ENCODE assay signal across 8 cellular contexts in genomic region chr15:62165029-62165792, GRCh38. TPM values are rescaled to one million over a fixed set of nuclear protein-coding genes. Genes with fewer than 3 reads are reported as not detected.
DNase-seq lines count a peak whose midpoint lies in the region; ATAC-seq lines count a peak whose summit lies in the region.

Gene C2CD4B, minus strand, starts transcription at chr15:62165285. Its CDS starts 301 bp downstream, at chr15:62164984.

- intact Hi-C loops in left cardiac atrium (cut with DNase I) = no loop called here

- DNase-seq in activated effector memory CD4-positive, alpha-beta T cell treated with anti-CD3 and anti-CD28 coated beads, Interleukin-2, amount 50 U/mL, for 16 hours = peak; percentile 72
- no peak for DNase-seq in activated effector memory CD4-positive, alpha-beta T cell treated with Interleukin-2 at 50 U/mL for 16 hours
- DNase-seq in activated T-helper 9 cell treated with anti-CD3 and anti-CD28 coated beads, Interleukin-2, amount 50 U/mL, for 16 hours (ENCODE audit: low read depth) = peak; percentile 16
- DNase-seq in left cardiac atrium = peak; percentile 80
- DNase-seq in renal cortical epithelial cell (ENCODE audit: low read depth) = peak; percentile 27

- ATAC-seq in left cardiac atrium (peak; percentile 92 to 94), GM18517 (IDR thresholded peaks at IDR 0.05; ENCODE audit: unreplicated experiment) (no peak), GM21423 (IDR thresholded peaks at IDR 0.05; ENCODE audit: unreplicated experiment) (no peak), HG02571 (IDR thresholded peaks at IDR 0.05; ENCODE audit: unreplicated experiment) (no peak)

RNA-seq across cellular contexts. Expression of gene C2CD4B, which starts in this region (rescaled TPM):
- total RNA-seq in left cardiac atrium (1 to 10 TPM; 3.1 to 4.1 TPM), renal cortical epithelial cell (0.17 and 0.70 TPM in 2 replicates)

Comparison
In these comparisons a context has a peak if more than half of its experiments do, and no peak if none do; other contexts are left out.
1. Peak in DNase-seq in renal cortical epithelial cell; RNA of the gene not detected or under 1 TPM.
2. ATAC-seq: peak in left cardiac atrium (2 of 2); none in GM18517 (single experiment), GM21423 (single experiment) and HG02571 (single experiment).